In genomic region chr17:16980813-16981731, GRCh38 we compare ENCODE assay signal across 1 cellular context.
TF ChIP-seq lines count a peak whose summit lies in the region.

No MANE protein-coding gene starts in this region.

TF ChIP-seq in GM12878, 131 proteins besides CTCF, POLR2A, EP300 and RAD21 (continued from another document and continues in another):
- TF ChIP-seq IRF4 (IDR thresholded peaks at IDR 0.05; ENCODE audit: low read depth, low read length): peak; percentile 40; the same call in 1 of the 2 replicates
- TF ChIP-seq SIN3A (IDR thresholded peaks at IDR 0.05; ENCODE audit: low read depth, low read length): no peak
- no peak for TF ChIP-seq POLR2AphosphoS2 (IDR thresholded peaks at IDR 0.05; ENCODE audit: low read depth, low read length)
- no peak for TF ChIP-seq NKRF (conservative IDR thresholded peaks at IDR 0.05)
- TF ChIP-seq STAT3 (IDR thresholded peaks at IDR 0.05; ENCODE audit: low read depth, low read length): no peak
- no peak for TF ChIP-seq YY1 (IDR thresholded peaks at IDR 0.05; ENCODE audit: low read depth, low read length)
- 0 out of 2 replicates have a peak, but pooled peaks have one; percentile 21 for TF ChIP-seq ZNF217 (IDR thresholded peaks at IDR 0.05)
- TF ChIP-seq, protein P1, sequence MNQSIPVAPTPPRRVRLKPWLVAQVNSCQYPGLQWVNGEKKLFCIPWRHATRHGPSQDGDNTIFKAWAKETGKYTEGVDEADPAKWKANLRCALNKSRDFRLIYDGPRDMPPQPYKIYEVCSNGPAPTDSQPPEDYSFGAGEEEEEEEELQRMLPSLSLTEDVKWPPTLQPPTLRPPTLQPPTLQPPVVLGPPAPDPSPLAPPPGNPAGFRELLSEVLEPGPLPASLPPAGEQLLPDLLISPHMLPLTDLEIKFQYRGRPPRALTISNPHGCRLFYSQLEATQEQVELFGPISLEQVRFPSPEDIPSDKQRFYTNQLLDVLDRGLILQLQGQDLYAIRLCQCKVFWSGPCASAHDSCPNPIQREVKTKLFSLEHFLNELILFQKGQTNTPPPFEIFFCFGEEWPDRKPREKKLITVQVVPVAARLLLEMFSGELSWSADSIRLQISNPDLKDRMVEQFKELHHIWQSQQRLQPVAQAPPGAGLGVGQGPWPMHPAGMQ (IDR thresholded peaks at IDR 0.05; ENCODE audit: borderline replicate concordance): no peak
- TF ChIP-seq E4F1 (IDR thresholded peaks at IDR 0.05; ENCODE audit: borderline replicate concordance, partially characterized antibody): no peak
- TF ChIP-seq FOS (IDR thresholded peaks at IDR 0.05; ENCODE audit: borderline replicate concordance, extremely low read depth, insufficient read length): no peak
- TF ChIP-seq SKIL (IDR thresholded peaks at IDR 0.05; ENCODE audit: low read depth, poor library complexity, severe bottlenecking): peak; percentile 18
- TF ChIP-seq ZNF207 (IDR thresholded peaks at IDR 0.05; ENCODE audit: borderline replicate concordance): no peak
- peak; percentile 62; the same call in 1 of the 2 replicates for TF ChIP-seq POLR2AphosphoS5 (IDR thresholded peaks at IDR 0.05; ENCODE audit: low read length)
- TF ChIP-seq BACH1 (IDR thresholded peaks at IDR 0.05; ENCODE audit: borderline replicate concordance): no peak
- TF ChIP-seq FOXM1 (IDR thresholded peaks at IDR 0.05; ENCODE audit: low read depth, low read length): peak; percentile 48; the same call in 1 of the 2 replicates
- peak; percentile 64 for TF ChIP-seq RUNX3 (IDR thresholded peaks at IDR 0.05; ENCODE audit: low read length)
- no peak for TF ChIP-seq TCF7 (IDR thresholded peaks at IDR 0.05; ENCODE audit: borderline replicate concordance)
- TF ChIP-seq GABPA (IDR thresholded peaks at IDR 0.05; ENCODE audit: low read depth): no peak
- TF ChIP-seq ESRRA (IDR thresholded peaks at IDR 0.05; ENCODE audit: low read length): no peak
- peak; percentile 48; the same call in 1 of the 2 replicates for TF ChIP-seq ZNF24 (IDR thresholded peaks at IDR 0.05)
- TF ChIP-seq PAX8 (IDR thresholded peaks at IDR 0.05): no peak
- no peak for TF ChIP-seq HDGF (IDR thresholded peaks at IDR 0.05)
- TF ChIP-seq CHD4 (IDR thresholded peaks at IDR 0.05): no peak
- no peak for TF ChIP-seq BRCA1 (IDR thresholded peaks at IDR 0.05; ENCODE audit: low read depth, low read length)
- TF ChIP-seq GATAD2B (conservative IDR thresholded peaks at IDR 0.05; ENCODE audit: low read depth): peak; percentile 92
- no peak for TF ChIP-seq CEBPB (IDR thresholded peaks at IDR 0.05; ENCODE audit: borderline replicate concordance in 1 of 2, low read depth in 2 of 2, low read length in 2 of 2)
- TF ChIP-seq ZNF274 (IDR thresholded peaks at IDR 0.05; ENCODE audit: insufficient read depth, insufficient read length): no peak
- no peak for TF ChIP-seq ZZZ3 (IDR thresholded peaks at IDR 0.05; ENCODE audit: control insufficient read depth, insufficient read length, low read depth)
- peak; percentile 36 for TF ChIP-seq NFIC (IDR thresholded peaks at IDR 0.05; ENCODE audit: low read depth, low read length)
- TF ChIP-seq, protein P2, sequence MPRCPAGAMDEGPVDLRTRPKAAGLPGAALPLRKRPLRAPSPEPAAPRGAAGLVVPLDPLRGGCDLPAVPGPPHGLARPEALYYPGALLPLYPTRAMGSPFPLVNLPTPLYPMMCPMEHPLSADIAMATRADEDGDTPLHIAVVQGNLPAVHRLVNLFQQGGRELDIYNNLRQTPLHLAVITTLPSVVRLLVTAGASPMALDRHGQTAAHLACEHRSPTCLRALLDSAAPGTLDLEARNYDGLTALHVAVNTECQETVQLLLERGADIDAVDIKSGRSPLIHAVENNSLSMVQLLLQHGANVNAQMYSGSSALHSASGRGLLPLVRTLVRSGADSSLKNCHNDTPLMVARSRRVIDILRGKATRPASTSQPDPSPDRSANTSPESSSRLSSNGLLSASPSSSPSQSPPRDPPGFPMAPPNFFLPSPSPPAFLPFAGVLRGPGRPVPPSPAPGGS (IDR thresholded peaks at IDR 0.05; ENCODE audit: borderline replicate concordance, insufficient read depth, low read depth, low read length, poor library complexity, severe bottlenecking): peak; percentile 64
- TF ChIP-seq, protein P3, sequence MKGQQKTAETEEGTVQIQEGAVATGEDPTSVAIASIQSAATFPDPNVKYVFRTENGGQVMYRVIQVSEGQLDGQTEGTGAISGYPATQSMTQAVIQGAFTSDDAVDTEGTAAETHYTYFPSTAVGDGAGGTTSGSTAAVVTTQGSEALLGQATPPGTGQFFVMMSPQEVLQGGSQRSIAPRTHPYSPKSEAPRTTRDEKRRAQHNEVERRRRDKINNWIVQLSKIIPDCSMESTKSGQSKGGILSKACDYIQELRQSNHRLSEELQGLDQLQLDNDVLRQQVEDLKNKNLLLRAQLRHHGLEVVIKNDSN (IDR thresholded peaks at IDR 0.05; ENCODE audit: borderline replicate concordance, extremely low read length, insufficient read depth, low read depth, low read length): no peak
- peak; percentile 49; the same call in 1 of the 2 replicates for TF ChIP-seq MTA2 (IDR thresholded peaks at IDR 0.05; ENCODE audit: low read depth)
- no peak for TF ChIP-seq KAT2A (conservative IDR thresholded peaks at IDR 0.05; ENCODE audit: control insufficient read depth, low read depth, low read length)
- TF ChIP-seq RFX5 (IDR thresholded peaks at IDR 0.05; ENCODE audit: low read depth, low read length): no peak
- TF ChIP-seq TCF3 (IDR thresholded peaks at IDR 0.05; ENCODE audit: borderline replicate concordance, insufficient read depth, low read depth, low read length): peak; percentile 97
- peak; percentile 88 for TF ChIP-seq CREB1 (IDR thresholded peaks at IDR 0.05; ENCODE audit: low read depth)
- no peak for TF ChIP-seq ZNF592 (IDR thresholded peaks at IDR 0.05)
- TF ChIP-seq HCFC1 (IDR thresholded peaks at IDR 0.05; ENCODE audit: low read length): no peak
- TF ChIP-seq, protein P4, sequence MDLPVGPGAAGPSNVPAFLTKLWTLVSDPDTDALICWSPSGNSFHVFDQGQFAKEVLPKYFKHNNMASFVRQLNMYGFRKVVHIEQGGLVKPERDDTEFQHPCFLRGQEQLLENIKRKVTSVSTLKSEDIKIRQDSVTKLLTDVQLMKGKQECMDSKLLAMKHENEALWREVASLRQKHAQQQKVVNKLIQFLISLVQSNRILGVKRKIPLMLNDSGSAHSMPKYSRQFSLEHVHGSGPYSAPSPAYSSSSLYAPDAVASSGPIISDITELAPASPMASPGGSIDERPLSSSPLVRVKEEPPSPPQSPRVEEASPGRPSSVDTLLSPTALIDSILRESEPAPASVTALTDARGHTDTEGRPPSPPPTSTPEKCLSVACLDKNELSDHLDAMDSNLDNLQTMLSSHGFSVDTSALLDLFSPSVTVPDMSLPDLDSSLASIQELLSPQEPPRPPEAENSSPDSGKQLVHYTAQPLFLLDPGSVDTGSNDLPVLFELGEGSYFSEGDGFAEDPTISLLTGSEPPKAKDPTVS (IDR thresholded peaks at IDR 0.05; ENCODE audit: low read depth, low read length): no peak
- TF ChIP-seq BMI1 (IDR thresholded peaks at IDR 0.05; ENCODE audit: borderline replicate concordance): no peak
- TF ChIP-seq STAT1 (conservative IDR thresholded peaks at IDR 0.05): no peak
- TF ChIP-seq, protein P5, sequence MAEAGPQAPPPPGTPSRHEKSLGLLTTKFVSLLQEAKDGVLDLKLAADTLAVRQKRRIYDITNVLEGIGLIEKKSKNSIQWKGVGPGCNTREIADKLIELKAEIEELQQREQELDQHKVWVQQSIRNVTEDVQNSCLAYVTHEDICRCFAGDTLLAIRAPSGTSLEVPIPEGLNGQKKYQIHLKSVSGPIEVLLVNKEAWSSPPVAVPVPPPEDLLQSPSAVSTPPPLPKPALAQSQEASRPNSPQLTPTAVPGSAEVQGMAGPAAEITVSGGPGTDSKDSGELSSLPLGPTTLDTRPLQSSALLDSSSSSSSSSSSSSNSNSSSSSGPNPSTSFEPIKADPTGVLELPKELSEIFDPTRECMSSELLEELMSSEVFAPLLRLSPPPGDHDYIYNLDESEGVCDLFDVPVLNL (IDR thresholded peaks at IDR 0.05; ENCODE audit: low read depth, low read length): no peak
- TF ChIP-seq ATF7 (IDR thresholded peaks at IDR 0.05; ENCODE audit: low read depth): peak; percentile 31; the same call in 1 of the 2 replicates
- TF ChIP-seq ELK1 (IDR thresholded peaks at IDR 0.05; ENCODE audit: low read depth, low read length): no peak
- TF ChIP-seq LARP7 (IDR thresholded peaks at IDR 0.05): no peak
- peak; percentile 46; the same call in 1 of the 2 replicates for TF ChIP-seq CHD2 (IDR thresholded peaks at IDR 0.05; ENCODE audit: borderline replicate concordance, low read depth, low read length)
- no peak for TF ChIP-seq JUND (IDR thresholded peaks at IDR 0.05; ENCODE audit: low read depth, low read length)
- no peak for TF ChIP-seq HDAC2 (IDR thresholded peaks at IDR 0.05)
- no peak for TF ChIP-seq ZSCAN29 (IDR thresholded peaks at IDR 0.05)
- TF ChIP-seq SMAD1 (IDR thresholded peaks at IDR 0.05; ENCODE audit: low read depth, partially characterized antibody): no peak
